In genomic region chr6:113644861-113645575, GRCh38 we compare ENCODE assay signal across 1 cellular context.
TF ChIP-seq lines count a peak whose summit lies in the region.

No MANE protein-coding gene starts in this region.

TF ChIP-seq in HCT116, 20 proteins besides CTCF, POLR2A, EP300 and RAD21 (continued from another document):
- TF ChIP-seq ZBTB33 (IDR thresholded peaks at IDR 0.05; ENCODE audit: extremely low read depth, insufficient replicate concordance, low read length) (no peak), EZH2 (IDR thresholded peaks at IDR 0.05) (no peak), SRF (IDR thresholded peaks at IDR 0.05; ENCODE audit: low read depth) (no peak), ELF1 (IDR thresholded peaks at IDR 0.05; ENCODE audit: borderline replicate concordance, low read depth) (no peak), SIN3A (IDR thresholded peaks at IDR 0.05; ENCODE audit: low read depth) (no peak), SP1 (IDR thresholded peaks at IDR 0.05; ENCODE audit: low read depth) (peak; percentile 49; the same call in 1 of the 2 replicates), MAX (IDR thresholded peaks at IDR 0.05) (no peak), JUND (IDR thresholded peaks at IDR 0.05) (peak; percentile 45), EGR1 (IDR thresholded peaks at IDR 0.05; ENCODE audit: low read depth) (no peak), ZNF274 (IDR thresholded peaks at IDR 0.05; ENCODE audit: low read depth, low read length) (no peak), YY1 (IDR thresholded peaks at IDR 0.05; ENCODE audit: extremely low read depth, insufficient replicate concordance, low read depth, low read length) (no peak), CBX3 (IDR thresholded peaks at IDR 0.05; ENCODE audit: low read depth) (0 out of 2 replicates have a peak, but pooled peaks have one; percentile 30)
